In genomic region chr17:81323083-81323369, GRCh38 we compare ENCODE assay signal across 21 cellular contexts.
"Had no signal": no experiment of that assay in that cellular context is flagged by ENCODE, and none has a peak within 500 bp of the region (broad histone marks: within the 10 kb centered on the region; RNA-seq: fewer than 3 reads in every experiment).

No MANE protein-coding gene starts in this region.

- H3K36me3 Mint-ChIP-seq: activated naive CD4-positive, alpha-beta T cell treated with anti-CD3 and anti-CD28 coated beads, Interleukin-2, amount 50 U/mL, for 72 hours; natural killer cell had no signal

- H3K4me3 ChIP-seq: esophagus squamous epithelium, left lung, lower lobe of right lung, skin epidermis, thoracic aorta had no signal

- H3K9me3 Mint-ChIP-seq: activated CD4-positive, alpha-beta T cell treated with anti-CD3 and anti-CD28 coated beads, Interleukin-2, amount 10 ng/mL, durations not matched to agents 7 days and 5 days; activated CD8-positive, alpha-beta T cell treated with anti-CD3 and anti-CD28 coated beads for 36 hours; activated naive CD4-positive, alpha-beta T cell treated with anti-CD3 and anti-CD28 coated beads, Interleukin-2, amount 50 U/mL, for 72 hours; activated T-cell treated with anti-CD3 and anti-CD28 coated beads, Interleukin-2, amount 50 U/mL, for 72 hours; dendritic cell treated with granulocyte-macrophage colony-stimulating factor and Interleukin-4, amounts not matched to agents 40 ng/mL and 50 ng/mL, for 4 days; natural killer cell; stimulated activated effector memory CD8-positive, alpha-beta T cell treated with anti-CD3 and anti-CD28 coated beads, Interleukin-12 subunit alpha, Interleukin-12 subunit beta, amount 100 ng/mL, for 72 hours; stimulated activated naive CD8-positive, alpha-beta T cell treated with anti-CD3 and anti-CD28 coated beads, Interleukin-15, Interleukin-2, amounts not matched to agents 100 ng/mL and 50 ng/mL, for 24 hours had no signal

- H3K27ac Mint-ChIP-seq: activated CD4-positive, alpha-beta T cell treated with anti-CD3 and anti-CD28 coated beads, Interleukin-2, amount 10 ng/mL, durations not matched to agents 7 days and 5 days; activated CD8-positive, alpha-beta T cell treated with anti-CD3 and anti-CD28 coated beads for 36 hours; activated naive CD4-positive, alpha-beta T cell treated with anti-CD3 and anti-CD28 coated beads, Interleukin-2, amount 50 U/mL, for 72 hours; activated T-cell treated with anti-CD3 and anti-CD28 coated beads, Interleukin-2, amount 50 U/mL, for 72 hours; dendritic cell treated with granulocyte-macrophage colony-stimulating factor and Interleukin-4, amounts not matched to agents 40 ng/mL and 50 ng/mL, for 4 days; natural killer cell; stimulated activated effector memory CD8-positive, alpha-beta T cell treated with anti-CD3 and anti-CD28 coated beads, Interleukin-12 subunit alpha, Interleukin-12 subunit beta, amount 100 ng/mL, for 72 hours; stimulated activated naive CD8-positive, alpha-beta T cell treated with anti-CD3 and anti-CD28 coated beads, Interleukin-15, Interleukin-2, amounts not matched to agents 100 ng/mL and 50 ng/mL, for 24 hours; T-helper 17 cell had no signal

- H3K27ac ChIP-seq: left lung, lower lobe of right lung, skin epidermis, thoracic aorta had no signal

- H3K36me3 ChIP-seq: breast epithelium, esophagus squamous epithelium, left lung, lower lobe of right lung, thoracic aorta had no signal

- H3K9me3 ChIP-seq: breast epithelium, esophagus squamous epithelium, left lung, lower lobe of right lung, thoracic aorta had no signal

- DNase-seq: activated T-cell treated with anti-CD3 and anti-CD28 coated beads for 4 hours, esophagus squamous epithelium, foreskin melanocyte, kidney glomerular epithelial cell, lower lobe of right lung, mesenchymal stem cell, natural killer cell, T1000, trophoblast cell had no signal

- H3K4me1 Mint-ChIP-seq: activated CD4-positive, alpha-beta T cell treated with anti-CD3 and anti-CD28 coated beads, Interleukin-2, amount 10 ng/mL, durations not matched to agents 7 days and 5 days; natural killer cell; stimulated activated effector memory CD8-positive, alpha-beta T cell treated with anti-CD3 and anti-CD28 coated beads, Interleukin-12 subunit alpha, Interleukin-12 subunit beta, amount 100 ng/mL, for 72 hours; T-helper 17 cell had no signal

- ATAC-seq: left lung had no signal

- H3K27me3 ChIP-seq: breast epithelium, left lung had no signal

- H3K27me3 Mint-ChIP-seq: activated CD4-positive, alpha-beta T cell treated with anti-CD3 and anti-CD28 coated beads, Interleukin-2, amount 10 ng/mL, durations not matched to agents 7 days and 5 days; activated CD8-positive, alpha-beta T cell treated with anti-CD3 and anti-CD28 coated beads for 36 hours; stimulated activated naive CD8-positive, alpha-beta T cell treated with anti-CD3 and anti-CD28 coated beads, Interleukin-15, Interleukin-2, amounts not matched to agents 100 ng/mL and 50 ng/mL, for 24 hours; T-helper 17 cell had no signal

- H3K4me3 Mint-ChIP-seq: activated CD4-positive, alpha-beta T cell treated with anti-CD3 and anti-CD28 coated beads, Interleukin-2, amount 10 ng/mL, durations not matched to agents 7 days and 5 days; activated CD8-positive, alpha-beta T cell treated with anti-CD3 and anti-CD28 coated beads for 36 hours; activated T-cell treated with anti-CD3 and anti-CD28 coated beads, Interleukin-2, amount 50 U/mL, for 72 hours; dendritic cell treated with granulocyte-macrophage colony-stimulating factor and Interleukin-4, amounts not matched to agents 40 ng/mL and 50 ng/mL, for 4 days; natural killer cell; stimulated activated effector memory CD8-positive, alpha-beta T cell treated with anti-CD3 and anti-CD28 coated beads, Interleukin-12 subunit alpha, Interleukin-12 subunit beta, amount 100 ng/mL, for 72 hours; stimulated activated naive CD8-positive, alpha-beta T cell treated with anti-CD3 and anti-CD28 coated beads, Interleukin-15, Interleukin-2, amounts not matched to agents 100 ng/mL and 50 ng/mL, for 24 hours; T-helper 17 cell had no signal
